In the genomic region with DNA sequence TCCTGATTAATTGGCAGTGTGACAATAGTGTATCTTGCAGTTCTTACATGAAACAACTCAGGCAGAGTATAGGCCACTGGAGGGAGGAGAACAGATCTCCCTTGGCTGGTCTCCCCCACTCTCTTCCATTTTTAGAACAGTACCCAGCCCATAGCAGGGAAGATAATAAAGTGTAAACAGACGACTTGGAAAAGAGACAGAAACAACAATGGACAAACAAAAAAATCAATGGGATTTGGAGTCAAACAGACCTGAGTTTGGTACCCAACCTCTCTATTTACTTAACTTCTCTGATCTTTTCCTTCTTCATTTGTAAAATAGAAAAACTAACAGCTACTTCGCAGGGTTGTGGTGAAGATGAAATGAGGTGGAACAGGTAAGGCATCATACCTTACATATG, we compare ENCODE assay signal across 27 cellular contexts.
"Had no signal": no experiment of that assay in that cellular context is flagged by ENCODE, and none has a peak within 500 bp of the region (broad histone marks: within the 10 kb centered on the region; RNA-seq: fewer than 3 reads in every experiment).

No MANE protein-coding gene starts in this region.

- H3K4me1 Mint-ChIP-seq: T-cell had no signal

- H3K27me3 Mint-ChIP-seq: T-cell had no signal

- H3K4me3 Mint-ChIP-seq: T-cell had no signal

- H3K36me3 Mint-ChIP-seq: T-cell had no signal

- H3K27ac Mint-ChIP-seq: T-cell had no signal

- DNase-seq: Karpas-422, KBM-7, MM.1S, MV-4-11, NCI-H1092, NCI-H1105 treated with DMSO at 0.1 percent for 48 hours, NCI-H1417, NCI-H1436, NCI-H146, NCI-H1694, NCI-H187, NCI-H1930, NCI-H2029 treated with DMSO at 0.1 percent for 48 hours, NCI-H2081 treated with DMSO at 0.1 percent for 48 hours, NCI-H2107, NCI-H2171, NCI-H226, NCI-H446 treated with DMSO at 0.1 percent for 48 hours, NCI-H510A, NCI-H524, NCI-H526, NCI-H774, PC-9, SHP77, SIG-M5, SJCRH30, T-cell had no signal
